ENCODE assay signal across 10 cellular contexts in the genomic region with DNA sequence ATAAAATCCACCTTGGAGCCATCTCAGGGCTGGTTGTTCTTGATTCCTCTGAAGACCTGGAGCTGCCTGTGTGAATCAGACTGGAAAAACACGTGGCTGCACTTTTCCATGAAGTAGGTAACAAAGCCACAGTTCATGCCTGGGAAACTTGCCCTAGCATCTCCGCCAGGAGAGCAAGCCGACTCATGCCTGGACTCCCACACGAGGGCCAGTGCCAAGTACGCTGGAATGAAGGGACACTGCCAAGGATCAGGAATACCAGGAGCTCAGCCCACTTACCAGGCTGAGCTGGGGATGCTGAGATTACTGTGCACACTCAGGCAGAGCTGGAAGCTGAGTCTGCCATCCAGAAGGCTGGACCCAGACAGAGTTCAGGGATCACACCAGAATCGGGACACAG. TPM values are rescaled to one million over a fixed set of nuclear protein-coding genes. Genes with fewer than 3 reads are reported as not detected.
DNase-seq lines count a peak whose midpoint lies in the region; ATAC-seq and TF ChIP-seq lines count a peak whose summit lies in the region.
"Had no signal": no experiment of that assay in that cellular context is flagged by ENCODE, and none has a peak within 500 bp of the region (broad histone marks: within the 10 kb centered on the region; RNA-seq: fewer than 3 reads in every experiment).

No MANE protein-coding gene starts in this region.

- peak overlapping the region; percentile 95 for H3K27ac ChIP-seq in osteoblast (ENCODE audit: low read depth, low read length)

- H3K36me3 ChIP-seq in osteoblast (ENCODE audit: insufficient read depth, low read length) = no peaks in the 10 kb centered on the region

- POLR2A ChIA-PET in WTC11 (lab: Charles Lee) = no interaction called here

- H3K4me1 ChIP-seq in osteoblast (ENCODE audit: insufficient read depth, low read length) = peaks cover 48% of the 10 kb centered on the region

- H3K4me2 ChIP-seq in osteoblast (ENCODE audit: insufficient read depth, low read length) = peak overlapping the region; percentile 59

- ATAC-seq in HG03039 (IDR thresholded peaks at IDR 0.05; ENCODE audit: unreplicated experiment) (no peak), WTC11 (no peak)

- no peaks in the 10 kb centered on the region for H3K36me3 Mint-ChIP-seq in WTC11

- H3K79me2 ChIP-seq in osteoblast (ENCODE audit: insufficient read depth, low read length) = no peaks in the 10 kb centered on the region

- no peak overlapping the region for H3K4me3 ChIP-seq in fibroblast of the aortic adventitia (ENCODE audit: low read depth, low read length)
- H3K4me3 ChIP-seq in osteoblast (ENCODE audit: insufficient read depth, low read length) = peak overlapping the region; percentile 6

- H3K4me1 Mint-ChIP-seq in WTC11 = peaks cover 1% of the 10 kb centered on the region; the same call in 1 of the 2 replicates

- peak; percentile 94 for DNase-seq in AG20443 (ENCODE audit: low spot score)
- peak; percentile 97 for DNase-seq in RPMI7951 (ENCODE audit: low read depth)
- peak; percentile 100 for DNase-seq in fibroblast of the aortic adventitia (ENCODE audit: low read depth)
- peak; percentile 86 for DNase-seq in osteoblast (ENCODE audit: insufficient read length, low spot score, missing footprints)
- DNase-seq in activated effector memory CD4-positive, alpha-beta T cell treated with anti-CD3 and anti-CD28 coated beads, Interleukin-2, amount 50 U/mL, for 16 hours = no peak
- DNase-seq in WTC11 (ENCODE audit: low spot score) = no peak
- no peak for DNase-seq in activated naive CD4-positive, alpha-beta T cell treated with anti-CD3 and anti-CD28 coated beads, Interleukin-2, amount 50 U/mL, for 16 hours
- DNase-seq: activated B cell treated with CpG ODN at 0.5 μM for 24 hours, NCI-H1092 treated with DMSO at 0.1 percent for 48 hours had no signal

- no peaks in the 10 kb centered on the region for H3K9me3 ChIP-seq in osteoblast (ENCODE audit: low read depth, low read length)

- no peak overlapping the region for H3K27ac Mint-ChIP-seq in WTC11
- H3K27ac Mint-ChIP-seq: activated B cell treated with CpG ODN at 0.5 μM for 24 hours had no signal

- H2AFZ ChIP-seq in osteoblast (ENCODE audit: low read length) = no peak overlapping the region

- CTCF ChIA-PET in WTC11 (lab: Charles Lee) = no interaction called here

- no peaks in the 10 kb centered on the region for H4K20me1 ChIP-seq in osteoblast (ENCODE audit: insufficient read depth, low read length)

- TF ChIP-seq CTCF in fibroblast of the aortic adventitia (IDR thresholded peaks at IDR 0.05; ENCODE audit: insufficient read depth, low read length) (no peak), osteoblast (IDR thresholded peaks at IDR 0.05; ENCODE audit: extremely low read depth, low read depth, low read length) (no peak), WTC11 (IDR thresholded peaks at IDR 0.05) (no peak)

- no peaks in the 10 kb centered on the region for H3K9me3 Mint-ChIP-seq in WTC11
- H3K9me3 Mint-ChIP-seq: activated B cell treated with CpG ODN at 0.5 μM for 24 hours had no signal

- no peaks in the 10 kb centered on the region for H3K27me3 ChIP-seq in osteoblast (ENCODE audit: insufficient read depth, low read length)

- H3K27me3 Mint-ChIP-seq in WTC11 (ENCODE audit: low read depth) = peaks cover 7% of the 10 kb centered on the region

- H3K4me3 Mint-ChIP-seq in WTC11 = no peak overlapping the region
- H3K4me3 Mint-ChIP-seq: activated B cell treated with CpG ODN at 0.5 μM for 24 hours had no signal

TF ChIP-seq in WTC11, 78 proteins besides CTCF, POLR2A, EP300 and RAD21 (continues in another document):
- TF ChIP-seq ZNF219 (CRISPR knock-in tag; IDR thresholded peaks at IDR 0.05; ENCODE audit: borderline replicate concordance) (no peak), ZNF416 (CRISPR knock-in tag; IDR thresholded peaks at IDR 0.05) (no peak), FOXK1 (CRISPR knock-in tag; IDR thresholded peaks at IDR 0.05) (no peak), NFYB (CRISPR knock-in tag; conservative IDR thresholded peaks at IDR 0.05; ENCODE audit: low read depth) (no peak), SMAD4 (CRISPR knock-in tag; IDR thresholded peaks at IDR 0.05) (no peak), GRHL2 (CRISPR knock-in tag; IDR thresholded peaks at IDR 0.05; ENCODE audit: insufficient replicate concordance, severe bottlenecking) (no peak), ATF1 (CRISPR knock-in tag; IDR thresholded peaks at IDR 0.05) (no peak), NR2C2 (CRISPR knock-in tag; IDR thresholded peaks at IDR 0.05) (no peak), JUN (CRISPR knock-in tag; IDR thresholded peaks at IDR 0.05) (no peak)
- TF ChIP-seq, protein P1, sequence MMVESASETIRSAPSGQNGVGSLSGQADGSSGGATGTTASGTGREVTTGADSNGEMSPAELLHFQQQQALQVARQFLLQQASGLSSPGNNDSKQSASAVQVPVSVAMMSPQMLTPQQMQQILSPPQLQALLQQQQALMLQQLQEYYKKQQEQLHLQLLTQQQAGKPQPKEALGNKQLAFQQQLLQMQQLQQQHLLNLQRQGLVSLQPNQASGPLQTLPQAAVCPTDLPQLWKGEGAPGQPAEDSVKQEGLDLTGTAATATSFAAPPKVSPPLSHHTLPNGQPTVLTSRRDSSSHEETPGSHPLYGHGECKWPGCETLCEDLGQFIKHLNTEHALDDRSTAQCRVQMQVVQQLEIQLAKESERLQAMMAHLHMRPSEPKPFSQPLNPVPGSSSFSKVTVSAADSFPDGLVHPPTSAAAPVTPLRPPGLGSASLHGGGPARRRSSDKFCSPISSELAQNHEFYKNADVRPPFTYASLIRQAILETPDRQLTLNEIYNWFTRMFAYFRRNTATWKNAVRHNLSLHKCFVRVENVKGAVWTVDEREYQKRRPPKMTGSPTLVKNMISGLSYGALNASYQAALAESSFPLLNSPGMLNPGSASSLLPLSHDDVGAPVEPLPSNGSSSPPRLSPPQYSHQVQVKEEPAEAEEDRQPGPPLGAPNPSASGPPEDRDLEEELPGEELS (CRISPR knock-in tag; IDR thresholded peaks at IDR 0.05) = no peak
- TF ChIP-seq, protein P2, sequence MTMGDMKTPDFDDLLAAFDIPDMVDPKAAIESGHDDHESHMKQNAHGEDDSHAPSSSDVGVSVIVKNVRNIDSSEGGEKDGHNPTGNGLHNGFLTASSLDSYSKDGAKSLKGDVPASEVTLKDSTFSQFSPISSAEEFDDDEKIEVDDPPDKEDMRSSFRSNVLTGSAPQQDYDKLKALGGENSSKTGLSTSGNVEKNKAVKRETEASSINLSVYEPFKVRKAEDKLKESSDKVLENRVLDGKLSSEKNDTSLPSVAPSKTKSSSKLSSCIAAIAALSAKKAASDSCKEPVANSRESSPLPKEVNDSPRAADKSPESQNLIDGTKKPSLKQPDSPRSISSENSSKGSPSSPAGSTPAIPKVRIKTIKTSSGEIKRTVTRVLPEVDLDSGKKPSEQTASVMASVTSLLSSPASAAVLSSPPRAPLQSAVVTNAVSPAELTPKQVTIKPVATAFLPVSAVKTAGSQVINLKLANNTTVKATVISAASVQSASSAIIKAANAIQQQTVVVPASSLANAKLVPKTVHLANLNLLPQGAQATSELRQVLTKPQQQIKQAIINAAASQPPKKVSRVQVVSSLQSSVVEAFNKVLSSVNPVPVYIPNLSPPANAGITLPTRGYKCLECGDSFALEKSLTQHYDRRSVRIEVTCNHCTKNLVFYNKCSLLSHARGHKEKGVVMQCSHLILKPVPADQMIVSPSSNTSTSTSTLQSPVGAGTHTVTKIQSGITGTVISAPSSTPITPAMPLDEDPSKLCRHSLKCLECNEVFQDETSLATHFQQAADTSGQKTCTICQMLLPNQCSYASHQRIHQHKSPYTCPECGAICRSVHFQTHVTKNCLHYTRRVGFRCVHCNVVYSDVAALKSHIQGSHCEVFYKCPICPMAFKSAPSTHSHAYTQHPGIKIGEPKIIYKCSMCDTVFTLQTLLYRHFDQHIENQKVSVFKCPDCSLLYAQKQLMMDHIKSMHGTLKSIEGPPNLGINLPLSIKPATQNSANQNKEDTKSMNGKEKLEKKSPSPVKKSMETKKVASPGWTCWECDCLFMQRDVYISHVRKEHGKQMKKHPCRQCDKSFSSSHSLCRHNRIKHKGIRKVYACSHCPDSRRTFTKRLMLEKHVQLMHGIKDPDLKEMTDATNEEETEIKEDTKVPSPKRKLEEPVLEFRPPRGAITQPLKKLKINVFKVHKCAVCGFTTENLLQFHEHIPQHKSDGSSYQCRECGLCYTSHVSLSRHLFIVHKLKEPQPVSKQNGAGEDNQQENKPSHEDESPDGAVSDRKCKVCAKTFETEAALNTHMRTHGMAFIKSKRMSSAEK (CRISPR knock-in tag; IDR thresholded peaks at IDR 0.05; ENCODE audit: borderline replicate concordance) = no peak
- TF ChIP-seq, protein P3, sequence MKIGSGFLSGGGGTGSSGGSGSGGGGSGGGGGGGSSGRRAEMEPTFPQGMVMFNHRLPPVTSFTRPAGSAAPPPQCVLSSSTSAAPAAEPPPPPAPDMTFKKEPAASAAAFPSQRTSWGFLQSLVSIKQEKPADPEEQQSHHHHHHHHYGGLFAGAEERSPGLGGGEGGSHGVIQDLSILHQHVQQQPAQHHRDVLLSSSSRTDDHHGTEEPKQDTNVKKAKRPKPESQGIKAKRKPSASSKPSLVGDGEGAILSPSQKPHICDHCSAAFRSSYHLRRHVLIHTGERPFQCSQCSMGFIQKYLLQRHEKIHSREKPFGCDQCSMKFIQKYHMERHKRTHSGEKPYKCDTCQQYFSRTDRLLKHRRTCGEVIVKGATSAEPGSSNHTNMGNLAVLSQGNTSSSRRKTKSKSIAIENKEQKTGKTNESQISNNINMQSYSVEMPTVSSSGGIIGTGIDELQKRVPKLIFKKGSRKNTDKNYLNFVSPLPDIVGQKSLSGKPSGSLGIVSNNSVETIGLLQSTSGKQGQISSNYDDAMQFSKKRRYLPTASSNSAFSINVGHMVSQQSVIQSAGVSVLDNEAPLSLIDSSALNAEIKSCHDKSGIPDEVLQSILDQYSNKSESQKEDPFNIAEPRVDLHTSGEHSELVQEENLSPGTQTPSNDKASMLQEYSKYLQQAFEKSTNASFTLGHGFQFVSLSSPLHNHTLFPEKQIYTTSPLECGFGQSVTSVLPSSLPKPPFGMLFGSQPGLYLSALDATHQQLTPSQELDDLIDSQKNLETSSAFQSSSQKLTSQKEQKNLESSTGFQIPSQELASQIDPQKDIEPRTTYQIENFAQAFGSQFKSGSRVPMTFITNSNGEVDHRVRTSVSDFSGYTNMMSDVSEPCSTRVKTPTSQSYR (CRISPR knock-in tag; IDR thresholded peaks at IDR 0.05) = no peak
- TF ChIP-seq, protein P4, sequence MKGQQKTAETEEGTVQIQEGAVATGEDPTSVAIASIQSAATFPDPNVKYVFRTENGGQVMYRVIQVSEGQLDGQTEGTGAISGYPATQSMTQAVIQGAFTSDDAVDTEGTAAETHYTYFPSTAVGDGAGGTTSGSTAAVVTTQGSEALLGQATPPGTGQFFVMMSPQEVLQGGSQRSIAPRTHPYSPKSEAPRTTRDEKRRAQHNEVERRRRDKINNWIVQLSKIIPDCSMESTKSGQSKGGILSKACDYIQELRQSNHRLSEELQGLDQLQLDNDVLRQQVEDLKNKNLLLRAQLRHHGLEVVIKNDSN (CRISPR knock-in tag; IDR thresholded peaks at IDR 0.05) = no peak

RNA-seq across cellular contexts. Expression of a gene that starts 10.9 kb away (rescaled TPM):
- total RNA-seq in RPMI7951 (2014; rRNA removed; shearing (Covaris generic)) = 124 and 149 TPM in 2 replicates
- total RNA-seq in fibroblast of the aortic adventitia (ENCODE audit: low replicate concordance) (92.4 and 267 TPM in 2 replicates), osteoblast (566 and 568 TPM in 2 replicates), WTC11 (2021) (21.1 to 22.2 TPM (median 22.1 TPM) in 3 replicates)

Comparison
In these comparisons a context has a peak if more than half of its experiments do, and no peak if none do; other contexts are left out.
1. DNase-seq: peak in AG20443 (single experiment), RPMI7951 (single experiment), fibroblast of the aortic adventitia (single experiment) and osteoblast (single experiment); none in activated effector memory CD4-positive, alpha-beta T cell treated with anti-CD3 and anti-CD28 coated beads, Interleukin-2, amount 50 U/mL, for 16 hours (single experiment), WTC11 (single experiment) and activated naive CD4-positive, alpha-beta T cell treated with anti-CD3 and anti-CD28 coated beads, Interleukin-2, amount 50 U/mL, for 16 hours (single experiment).